21 cellular contexts compared by ENCODE assay signal in the genomic region with DNA sequence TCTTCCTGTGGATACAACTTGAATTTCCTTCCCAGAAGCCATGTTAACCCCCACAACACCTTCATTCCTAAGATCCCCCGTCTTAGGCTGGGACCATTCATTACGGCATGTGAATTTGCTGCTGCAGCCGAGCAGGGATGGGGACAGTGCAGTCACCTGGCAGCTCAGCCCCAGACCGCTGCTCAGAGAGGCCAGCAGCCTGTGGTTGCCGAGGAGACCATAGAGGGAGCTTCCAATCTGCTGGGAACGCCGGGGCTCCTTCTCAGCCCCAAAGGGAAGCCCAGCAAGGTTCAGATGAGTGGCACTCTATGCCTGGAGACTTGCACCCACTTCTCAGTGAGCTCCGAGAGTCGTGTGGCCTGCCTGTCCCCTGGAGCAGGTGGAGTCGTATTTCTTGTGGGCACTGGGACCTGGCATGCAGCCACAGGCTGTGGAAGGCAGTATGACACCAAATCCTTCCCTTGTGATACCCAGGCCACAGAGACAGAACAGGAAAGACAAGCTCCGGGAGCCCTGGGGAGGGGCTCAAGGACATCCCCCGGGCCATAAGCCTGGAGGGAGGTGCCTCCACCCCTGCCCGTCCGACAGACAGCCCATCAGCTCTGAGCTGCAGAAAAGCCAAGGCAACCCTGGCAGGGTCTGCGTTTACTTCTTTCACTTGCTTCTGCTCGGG.
A peak's percentile ranks its signal among the peaks of the same experiment; 100 is the strongest.
DNase-seq lines count a peak whose midpoint lies in the region; ATAC-seq and TF ChIP-seq lines count a peak whose summit lies in the region.
"Had no signal": no experiment of that assay in that cellular context is flagged by ENCODE, and none has a peak within 500 bp of the region (broad histone marks: within the 10 kb centered on the region; RNA-seq: fewer than 3 reads in every experiment).

No MANE protein-coding gene starts in this region.

- H4K8ac ChIP-seq in mesenchymal stem cell (ENCODE audit: low read length): no peak overlapping the region

- no peak overlapping the region for H2BK5ac ChIP-seq in mesenchymal stem cell (ENCODE audit: low read depth, low read length, poor library complexity, severe bottlenecking)

- H4K20me1 ChIP-seq in BLaER1: no peaks in the 10 kb centered on the region

- H3K14ac ChIP-seq in mesenchymal stem cell (ENCODE audit: low read length in 2 of 2): no peak overlapping the region

- no peak overlapping the region for H3K27ac ChIP-seq in BLaER1
- no peak overlapping the region for H3K27ac ChIP-seq in mesenchymal stem cell (ENCODE audit: low read length, poor library complexity, severe bottlenecking)
- no peak overlapping the region for H3K27ac ChIP-seq in right atrium auricular region
- H3K27ac ChIP-seq in A673 (ENCODE audit: low read depth, low read length, poor library complexity, severe bottlenecking): no peak overlapping the region
- H3K27ac ChIP-seq: body of pancreas, coronary artery, SJCRH30, stomach had no signal

- 82% methylated on average over 16 of the region's 16 CpGs for WGBS in mesenchymal stem cell

- H3K18ac ChIP-seq in mesenchymal stem cell (ENCODE audit: low read depth in 1 of 2, low read length in 2 of 2): no peak overlapping the region

- no peaks in the 10 kb centered on the region for H3K79me1 ChIP-seq in mesenchymal stem cell (replicated peaks; ENCODE audit: low read length, poor library complexity, severe bottlenecking)

- no TSS peak for BruUV-seq in A673 (replicated peaks; lab: Mats Ljungman, UMichigan)

- no peak for TF ChIP-seq CTCF in right atrium auricular region (IDR thresholded peaks at IDR 0.05)
- no peak for TF ChIP-seq CTCF in A673 (conservative IDR thresholded peaks at IDR 0.05; ENCODE audit: low read depth, low read length)

- no peak overlapping the region for H3K23ac ChIP-seq in mesenchymal stem cell (ENCODE audit: low read length in 2 of 2)

- no peaks in the 10 kb centered on the region for H3K36me3 ChIP-seq in BLaER1
- H3K36me3 ChIP-seq in mesenchymal stem cell (ENCODE audit: control insufficient read depth in 1 of 2, insufficient read depth in 2 of 2, low read depth in 1 of 2, low read length in 2 of 2): peaks cover 0 to 2% of the 10 kb centered on the region in 2 experiments
- H3K36me3 ChIP-seq in right atrium auricular region: no peaks in the 10 kb centered on the region
- H3K36me3 ChIP-seq in A673 (ENCODE audit: insufficient read depth, low read length, poor library complexity, severe bottlenecking): no peaks in the 10 kb centered on the region
- H3K36me3 ChIP-seq: SJCRH30, stomach had no signal

- DNase-seq in H4 (ENCODE audit: low spot score) (peak; percentile 33), NCI-H510A treated with DMSO at 0.1 percent for 48 hours (lab: John Stamatoyannopoulos, UW) (peak; percentile 79), mesenchymal stem cell (no peak), right atrium auricular region (ENCODE audit: low spot score) (no peak), C1 segment of cervical spinal cord (lab: John Stamatoyannopoulos, UW) (no peak), A673 (ENCODE audit: low spot score) (no peak)
- DNase-seq: activated B cell treated with CpG ODN at 0.5 μM for 24 hours; activated T-cell treated with anti-CD3 and anti-CD28 coated beads, Interleukin-2, amount 50 U/mL, for 48 hours; CD8-positive, alpha-beta T cell; foreskin fibroblast; HFFc6; stimulated activated CD4-positive, alpha-beta T cell treated with anti-CD3 and anti-CD28 coated beads, Interleukin-2, amount 100 ng/mL, for 24 hours; stomach; T-helper 17 cell had no signal

- no peak overlapping the region for H4K91ac ChIP-seq in mesenchymal stem cell (ENCODE audit: low read length)

- no peak overlapping the region for H3K4ac ChIP-seq in mesenchymal stem cell (ENCODE audit: low read depth in 1 of 2, low read length in 2 of 2)

- H3K9me3 ChIP-seq in BLaER1 (no peaks in the 10 kb centered on the region), mesenchymal stem cell (ENCODE audit: control insufficient read depth, low read length) (no peaks in the 10 kb centered on the region), right atrium auricular region (no peaks in the 10 kb centered on the region), A673 (ENCODE audit: low read depth, low read length, poor library complexity, severe bottlenecking) (no peaks in the 10 kb centered on the region)
- H3K9me3 ChIP-seq: body of pancreas, SJCRH30, stomach had no signal

- ATAC-seq in HG03565 (IDR thresholded peaks at IDR 0.05; ENCODE audit: unreplicated experiment): no peak
- ATAC-seq: body of pancreas; CD8-positive, alpha-beta T cell; sciatic nerve; T-helper 17 cell had no signal

- H2AK5ac ChIP-seq in mesenchymal stem cell (ENCODE audit: low read length, severe bottlenecking): no peak overlapping the region

- H3K4me2 ChIP-seq in BLaER1 (peak overlapping the region; percentile 5; the same call in 1 of the 2 replicates), mesenchymal stem cell (ENCODE audit: low read length, poor library complexity, severe bottlenecking) (no peak overlapping the region)

- CTCF ChIA-PET in A673 (lab: Charles Lee): no interaction called here

- H3K4me1 ChIP-seq in BLaER1 (no peaks in the 10 kb centered on the region), mesenchymal stem cell (ENCODE audit: control insufficient read depth, insufficient read depth, low read depth, low read length) (no peaks in the 10 kb centered on the region), right atrium auricular region (peaks cover 0 to 29% of the 10 kb centered on the region in 2 donors), A673 (ENCODE audit: insufficient read depth, low read length, poor library complexity, severe bottlenecking) (no peaks in the 10 kb centered on the region)
- H3K4me1 ChIP-seq: body of pancreas, SJCRH30 had no signal

- no peak overlapping the region for H3K9ac ChIP-seq in BLaER1
- no peak overlapping the region for H3K9ac ChIP-seq in mesenchymal stem cell (ENCODE audit: low read length)

- no peak overlapping the region for H2AFZ ChIP-seq in mesenchymal stem cell (ENCODE audit: low read depth, low read length)

- no peak overlapping the region for H2BK12ac ChIP-seq in mesenchymal stem cell (ENCODE audit: low read length in 2 of 2)

- no peak overlapping the region for H2BK120ac ChIP-seq in mesenchymal stem cell (ENCODE audit: low read depth, low read length)

- no peaks in the 10 kb centered on the region for H3K27me3 ChIP-seq in BLaER1
- H3K27me3 ChIP-seq in mesenchymal stem cell (ENCODE audit: control insufficient read depth in 1 of 2, insufficient read depth in 1 of 2, low read length in 2 of 2): peaks cover 13 to 25% of the 10 kb centered on the region in 2 experiments
- H3K27me3 ChIP-seq in right atrium auricular region: no peaks in the 10 kb centered on the region
- no peaks in the 10 kb centered on the region for H3K27me3 ChIP-seq in A673 (replicated peaks; ENCODE audit: insufficient read depth, low read depth, low read length, poor library complexity)
- H3K27me3 ChIP-seq: body of pancreas, SJCRH30, stomach had no signal

- peak overlapping the region; percentile 63 for H2BK15ac ChIP-seq in mesenchymal stem cell (ENCODE audit: low read depth, poor library complexity, severe bottlenecking)

- POLR2A ChIA-PET in A673 (lab: Charles Lee; ENCODE audit: low non-redundant PET): no interaction called here

- H3K4me3 ChIP-seq in BLaER1: no peak overlapping the region
- H3K4me3 ChIP-seq in mesenchymal stem cell (ENCODE audit: insufficient read depth in 1 of 2, low read depth in 1 of 2, low read length in 2 of 2): no peak overlapping the region
- H3K4me3 ChIP-seq in right atrium auricular region: no peak overlapping the region
- H3K4me3 ChIP-seq in A673 (ENCODE audit: low read depth, low read length, poor library complexity, severe bottlenecking): no peak overlapping the region
- H3K4me3 ChIP-seq: body of pancreas, coronary artery, K562, SJCRH30, stomach had no signal

- intact Hi-C loops in A673 (cut with micrococcal nuclease; ENCODE audit: unreplicated experiment): no loop called here

Comparison
In these comparisons a context has a peak if more than half of its experiments do, and no peak if none do; other contexts are left out.
1. DNase-seq: peak in H4 (single experiment) and NCI-H510A treated with DMSO at 0.1 percent for 48 hours (single experiment); none in mesenchymal stem cell (single experiment), right atrium auricular region (single experiment), C1 segment of cervical spinal cord (0 of 14) and A673 (single experiment).